ENCODE assay signal across 7 cellular contexts in the genomic region with DNA sequence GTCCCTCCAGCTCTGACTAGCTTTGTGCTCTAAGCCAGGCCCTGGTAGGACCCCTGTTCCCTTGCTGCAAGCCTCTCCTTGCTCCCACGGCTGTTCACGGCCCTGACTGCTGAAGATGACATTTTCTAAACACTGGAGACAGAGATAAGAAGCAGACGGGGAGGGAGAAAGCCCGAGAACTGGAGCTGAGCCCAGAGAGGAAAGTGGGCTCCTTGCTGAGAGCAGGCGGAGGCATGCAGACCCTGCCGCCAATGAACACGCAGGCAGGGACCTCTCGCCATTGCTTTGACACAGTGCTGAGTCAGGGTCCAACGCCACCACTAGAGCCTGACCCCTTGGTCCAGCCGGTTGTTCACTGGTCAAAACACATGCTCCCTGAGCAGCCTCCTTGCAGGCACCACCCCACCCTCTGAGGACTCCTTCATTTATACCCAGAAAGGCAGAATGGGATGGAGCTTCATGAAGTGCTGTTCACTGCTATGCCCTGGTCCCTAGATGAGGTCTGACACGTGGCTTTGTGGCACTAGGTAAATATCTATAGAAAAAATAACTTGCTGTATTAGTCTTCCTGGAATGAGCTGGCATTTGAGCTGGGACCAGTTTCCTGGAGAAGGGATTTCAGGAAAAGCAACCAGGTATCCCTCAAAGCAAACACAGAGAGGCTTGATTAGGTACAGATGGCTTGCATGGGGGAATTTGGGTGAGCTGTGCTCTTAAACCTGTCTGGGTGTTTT.
A peak's percentile ranks its signal among the peaks of the same experiment; 100 is the strongest.
DNase-seq lines count a peak whose midpoint lies in the region; ATAC-seq, FAIRE-seq and TF ChIP-seq lines count a peak whose summit lies in the region.

No MANE protein-coding gene starts in this region.

- H3K9me2 ChIP-seq in PC-3 (replicated peaks; ENCODE audit: low read length) = no peaks in the 10 kb centered on the region

- no peak for TF ChIP-seq EP300 in upper lobe of left lung (IDR thresholded peaks at IDR 0.05)

- no peak for TF ChIP-seq POLR2A in upper lobe of left lung (IDR thresholded peaks at IDR 0.05)

- peak; percentile 60 for ATAC-seq in PC-3
- ATAC-seq in lower lobe of right lung = peak in 1 of 2 donors; percentile 13
- peak in 1 of 2 donors; percentile 7 for ATAC-seq in upper lobe of left lung (ENCODE audit: low FRiP score in 2 of 2)

- BruUV-seq in PC-3 (replicated peaks; lab: Mats Ljungman, UMichigan) = no TSS peak

- H3K27ac ChIP-seq in PC-3 (ENCODE audit: low read length) = peak overlapping the region; percentile 93
- H3K27ac ChIP-seq in lower lobe of right lung = peak overlapping the region; percentile 57
- peak overlapping the region; percentile 73 to 90 (median 80) for H3K27ac ChIP-seq in upper lobe of left lung

- CTCF ChIA-PET in PC-3 (lab: Charles Lee) = interaction anchor here (1.7 kb wide), 1 partner anchor 27 kb away, joined by 11 read pairs; no protein-coding TSS in a partner anchor

- no peaks in the 10 kb centered on the region for H3K9me3 ChIP-seq in PC-3 (ENCODE audit: low read length)
- H3K9me3 ChIP-seq in lower lobe of right lung = no peaks in the 10 kb centered on the region
- peaks cover 0 to 4% (median 0%) of the 10 kb centered on the region in 4 donors for H3K9me3 ChIP-seq in upper lobe of left lung
- H3K9me3 ChIP-seq in HAP-1 = no peaks in the 10 kb centered on the region

- H3K9ac ChIP-seq in PC-3 (ENCODE audit: low read length) = peak overlapping the region; percentile 62

- H3K4me3 ChIP-seq in PC-3 (ENCODE audit: low read length) (peak overlapping the region; percentile 17; the same call in 1 of the 2 replicates), lower lobe of right lung (no peak overlapping the region), upper lobe of left lung (no peak overlapping the region), HAP-1 (no peak overlapping the region)

- peaks cover 5% of the 10 kb centered on the region for H3F3A ChIP-seq in PC-3 (ENCODE audit: low read length, unreplicated experiment)

- H4K20me1 ChIP-seq in PC-3 (ENCODE audit: low read length) = no peaks in the 10 kb centered on the region

- H3K4me2 ChIP-seq in PC-3 (ENCODE audit: low read length) = peak overlapping the region; percentile 72

- intact Hi-C loops in PC-3 (cut with micrococcal nuclease) = no loop called here
- intact Hi-C loops in lower lobe of right lung (cut with DNase I) = no loop called here

- WGBS in upper lobe of left lung, 2 donors = 21 to 41% methylated on average over 9 to 11 of the region's 11 CpGs

- H2AFZ ChIP-seq in PC-3 (ENCODE audit: low read length) = peak overlapping the region; percentile 20; the same call in 1 of the 2 replicates

- H3K36me3 ChIP-seq in PC-3 (ENCODE audit: low read depth, low read length) = no peaks in the 10 kb centered on the region
- no peaks in the 10 kb centered on the region for H3K36me3 ChIP-seq in lower lobe of right lung
- H3K36me3 ChIP-seq in upper lobe of left lung = no peaks in the 10 kb centered on the region
- no peaks in the 10 kb centered on the region for H3K36me3 ChIP-seq in HAP-1 (replicated peaks)

- POLR2A ChIA-PET in PC-3 (lab: Charles Lee; ENCODE audit: unreplicated experiment) = interaction anchor here (0.6 kb wide), 1 partner anchor 13 kb away, joined by 5 read pairs; no protein-coding TSS in a partner anchor

- DNase-seq in PC-3 = peak; percentile 92
- DNase-seq in dermis blood vessel endothelial cell = peak; percentile 43
- no peak for DNase-seq in lower lobe of right lung
- DNase-seq in upper lobe of left lung = no peak
- no peak for DNase-seq in HAP-1 (ENCODE audit: low spot score in 2 of 2)
- DNase-seq in NCI-H146 treated with DMSO at 0.1 percent for 48 hours (lab: John Stamatoyannopoulos, UW; ENCODE audit: unreplicated experiment) = no peak
- no peak for DNase-seq in frontal cortex (ENCODE audit: low spot score in 2 of 2)

- in situ Hi-C loops in HAP-1 (cut with MboI; ENCODE audit: low sequenced_read_pairs) = no loop called here

- FAIRE-seq in frontal cortex (lab: Jason Lieb, UNC) = no peak

- H3K4me1 ChIP-seq in PC-3 (ENCODE audit: insufficient read depth, low read length) (peaks cover 74% of the 10 kb centered on the region), lower lobe of right lung (peaks cover 76% of the 10 kb centered on the region), upper lobe of left lung (peaks cover 54 to 72% (median 63%) of the 10 kb centered on the region in 4 donors), HAP-1 (no peaks in the 10 kb centered on the region)

- TF ChIP-seq CTCF in PC-3 (conservative IDR thresholded peaks at IDR 0.05; ENCODE audit: low read depth, low read length) (no peak), lower lobe of right lung (IDR thresholded peaks at IDR 0.05) (no peak), upper lobe of left lung (IDR thresholded peaks at IDR 0.05) (no peak)

- H3K27me3 ChIP-seq in PC-3 (ENCODE audit: low read length) = no peaks in the 10 kb centered on the region
- H3K27me3 ChIP-seq in lower lobe of right lung (ENCODE audit: low read depth) = no peaks in the 10 kb centered on the region
- no peaks in the 10 kb centered on the region for H3K27me3 ChIP-seq in upper lobe of left lung
- no peaks in the 10 kb centered on the region for H3K27me3 ChIP-seq in HAP-1 (ENCODE audit: low read depth)

- H3K79me2 ChIP-seq in PC-3 (ENCODE audit: low read length) = no peaks in the 10 kb centered on the region

Comparison
In these comparisons a context has a peak if more than half of its experiments do, and no peak if none do; other contexts are left out.
1. DNase-seq: peak in PC-3 (single experiment) and dermis blood vessel endothelial cell (single experiment); none in lower lobe of right lung (single experiment), upper lobe of left lung (0 of 2), HAP-1 (0 of 2), NCI-H146 treated with DMSO at 0.1 percent for 48 hours (single experiment) and frontal cortex (0 of 2).
2. Peak in every context shown above with its lines, with median percentiles within 50 percentile points of each other: H3K27ac ChIP-seq.